ENCODE assay signal across 1 cellular context in the genomic region with DNA sequence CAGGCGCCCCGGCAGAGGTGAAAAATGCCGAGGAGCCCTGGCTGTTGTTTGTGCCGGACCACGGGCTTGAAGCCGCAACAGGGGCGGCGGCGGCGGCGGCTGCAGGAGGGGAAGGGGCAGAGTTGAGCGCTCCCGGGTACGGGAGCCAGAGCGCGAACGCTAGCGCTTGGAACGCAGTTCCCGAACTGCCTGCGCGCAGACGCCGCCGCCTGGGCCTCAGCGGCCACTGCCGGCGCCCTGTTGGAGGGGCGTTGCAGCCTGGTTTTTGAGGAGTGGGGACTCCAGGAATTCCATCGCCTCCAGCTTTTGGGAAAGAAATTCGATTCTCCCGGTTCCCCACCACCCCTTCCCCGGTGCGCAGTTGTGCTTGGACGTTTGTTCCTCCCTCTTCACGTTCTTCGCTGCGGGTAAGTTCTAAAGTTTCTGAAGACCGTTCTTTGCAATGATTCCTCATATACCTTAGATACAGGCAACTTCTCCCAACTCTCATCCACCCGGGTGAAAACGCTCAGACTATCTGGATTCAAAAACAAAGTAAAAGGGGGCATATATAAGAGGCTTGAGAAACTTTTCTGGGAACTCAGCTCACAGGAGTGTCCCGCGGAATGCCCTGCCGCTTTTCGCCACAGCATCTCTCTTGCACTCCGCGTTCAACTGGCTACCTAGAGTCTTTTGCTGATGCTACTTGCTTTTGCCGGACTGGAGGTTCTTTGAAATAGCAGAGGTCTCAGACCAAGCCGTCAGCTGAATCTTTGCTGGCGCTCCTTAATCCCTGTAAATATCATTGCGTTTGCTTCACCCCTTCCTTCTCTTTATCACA.
TF ChIP-seq lines count a peak whose summit lies in the region.

No MANE protein-coding gene starts in this region.

TF ChIP-seq in liver, 16 proteins besides CTCF, POLR2A, EP300 and RAD21:
- TF ChIP-seq TAF1 (conservative IDR thresholded peaks at IDR 0.05), result no peak
- TF ChIP-seq EGR1 (IDR thresholded peaks at IDR 0.05; ENCODE audit: low read depth in 2 of 2), result no peak
- no peak for TF ChIP-seq RXRA (IDR thresholded peaks at IDR 0.05)
- no peak for TF ChIP-seq HNF4G (IDR thresholded peaks at IDR 0.05)
- no peak for TF ChIP-seq FOXA1 (IDR thresholded peaks at IDR 0.05)
- no peak for TF ChIP-seq HNF4A (conservative IDR thresholded peaks at IDR 0.05)
- TF ChIP-seq FOXA2 (IDR thresholded peaks at IDR 0.05), result no peak
- TF ChIP-seq, protein P1, sequence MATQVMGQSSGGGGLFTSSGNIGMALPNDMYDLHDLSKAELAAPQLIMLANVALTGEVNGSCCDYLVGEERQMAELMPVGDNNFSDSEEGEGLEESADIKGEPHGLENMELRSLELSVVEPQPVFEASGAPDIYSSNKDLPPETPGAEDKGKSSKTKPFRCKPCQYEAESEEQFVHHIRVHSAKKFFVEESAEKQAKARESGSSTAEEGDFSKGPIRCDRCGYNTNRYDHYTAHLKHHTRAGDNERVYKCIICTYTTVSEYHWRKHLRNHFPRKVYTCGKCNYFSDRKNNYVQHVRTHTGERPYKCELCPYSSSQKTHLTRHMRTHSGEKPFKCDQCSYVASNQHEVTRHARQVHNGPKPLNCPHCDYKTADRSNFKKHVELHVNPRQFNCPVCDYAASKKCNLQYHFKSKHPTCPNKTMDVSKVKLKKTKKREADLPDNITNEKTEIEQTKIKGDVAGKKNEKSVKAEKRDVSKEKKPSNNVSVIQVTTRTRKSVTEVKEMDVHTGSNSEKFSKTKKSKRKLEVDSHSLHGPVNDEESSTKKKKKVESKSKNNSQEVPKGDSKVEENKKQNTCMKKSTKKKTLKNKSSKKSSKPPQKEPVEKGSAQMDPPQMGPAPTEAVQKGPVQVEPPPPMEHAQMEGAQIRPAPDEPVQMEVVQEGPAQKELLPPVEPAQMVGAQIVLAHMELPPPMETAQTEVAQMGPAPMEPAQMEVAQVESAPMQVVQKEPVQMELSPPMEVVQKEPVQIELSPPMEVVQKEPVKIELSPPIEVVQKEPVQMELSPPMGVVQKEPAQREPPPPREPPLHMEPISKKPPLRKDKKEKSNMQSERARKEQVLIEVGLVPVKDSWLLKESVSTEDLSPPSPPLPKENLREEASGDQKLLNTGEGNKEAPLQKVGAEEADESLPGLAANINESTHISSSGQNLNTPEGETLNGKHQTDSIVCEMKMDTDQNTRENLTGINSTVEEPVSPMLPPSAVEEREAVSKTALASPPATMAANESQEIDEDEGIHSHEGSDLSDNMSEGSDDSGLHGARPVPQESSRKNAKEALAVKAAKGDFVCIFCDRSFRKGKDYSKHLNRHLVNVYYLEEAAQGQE (IDR thresholded peaks at IDR 0.05), result no peak
- no peak for TF ChIP-seq GABPA (IDR thresholded peaks at IDR 0.05 in 1 of 2, conservative IDR thresholded peaks at IDR 0.05 in 1 of 2)
- no peak for TF ChIP-seq SP1 (IDR thresholded peaks at IDR 0.05)
- no peak for TF ChIP-seq JUND (IDR thresholded peaks at IDR 0.05)
- TF ChIP-seq, protein P2, sequence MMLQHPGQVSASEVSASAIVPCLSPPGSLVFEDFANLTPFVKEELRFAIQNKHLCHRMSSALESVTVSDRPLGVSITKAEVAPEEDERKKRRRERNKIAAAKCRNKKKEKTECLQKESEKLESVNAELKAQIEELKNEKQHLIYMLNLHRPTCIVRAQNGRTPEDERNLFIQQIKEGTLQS (IDR thresholded peaks at IDR 0.05), result no peak
